16 cellular contexts compared by ENCODE assay signal in the genomic region with DNA sequence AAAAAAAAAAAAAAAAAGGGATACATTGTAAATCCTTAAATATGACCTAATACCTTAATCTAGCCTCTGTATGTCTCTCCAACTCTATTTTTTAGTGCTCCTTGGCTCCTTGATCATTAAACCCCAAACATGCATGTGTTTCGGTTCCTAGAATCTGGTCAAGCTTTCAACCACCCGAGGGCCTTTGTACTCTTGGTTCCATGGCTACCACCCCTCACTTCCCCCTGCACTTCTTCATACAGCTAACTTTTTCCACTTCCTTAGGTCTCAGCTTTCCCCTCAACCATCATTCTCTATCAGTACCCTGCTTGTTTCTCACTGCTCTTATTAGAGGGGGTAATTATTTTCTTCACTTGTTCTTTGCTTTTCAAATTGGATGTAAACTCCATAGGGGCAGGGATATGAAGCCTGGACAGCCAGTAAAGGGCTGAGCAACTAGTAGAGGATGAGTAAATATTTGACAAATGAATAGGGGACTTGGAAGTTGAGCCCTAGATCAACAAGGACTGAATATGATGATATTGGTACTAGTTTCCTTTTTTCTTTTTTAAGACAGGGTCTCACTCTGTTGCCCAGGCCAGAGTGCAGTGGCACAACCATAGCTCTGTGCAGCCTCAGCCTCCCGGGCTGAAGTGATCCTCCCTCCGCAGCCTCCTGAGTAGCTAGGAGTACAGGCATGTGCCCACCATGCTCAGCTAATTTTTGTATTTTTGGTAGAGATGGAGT. TPM values are rescaled to one million over a fixed set of nuclear protein-coding genes. Genes with fewer than 3 reads are reported as not detected.
DNase-seq lines count a peak whose midpoint lies in the region; ATAC-seq lines count a peak whose summit lies in the region.
"Had no signal": no experiment of that assay in that cellular context is flagged by ENCODE, and none has a peak within 500 bp of the region (broad histone marks: within the 10 kb centered on the region; RNA-seq: fewer than 3 reads in every experiment).

No MANE protein-coding gene starts in this region.

- H3K9me3 Mint-ChIP-seq in activated T-helper 1 cell treated with anti-CD3 and anti-CD28 coated beads, Interleukin-12 subunit alpha, Interleukin-12 subunit beta, Interleukin-2, Interleukin-4 antibody, amounts not matched to agents 30 ng/mL and 10 ng/mL and 1 ng/mL, durations not matched to agents 14 hours and 24 hours and 36 hours, result peaks cover 6% of the 10 kb centered on the region
- peaks cover 7 to 15% of the 10 kb centered on the region in 2 donors for H3K9me3 Mint-ChIP-seq in stimulated activated naive CD8-positive, alpha-beta T cell treated with anti-CD3 and anti-CD28 coated beads, Interleukin-15, amount 100 ng/mL, for 72 hours
- H3K9me3 Mint-ChIP-seq: H9 had no signal

- ATAC-seq in GM21786 (IDR thresholded peaks at IDR 0.05; ENCODE audit: unreplicated experiment) (peak; percentile 17), GM21526 (IDR thresholded peaks at IDR 0.05; ENCODE audit: low FRiP score, unreplicated experiment) (no peak)
- peak; percentile 44 for ATAC-seq in stimulated activated naive CD8-positive, alpha-beta T cell treated with anti-CD3 and anti-CD28 coated beads, Interleukin-15, amount 100 ng/mL, for 72 hours

- peak overlapping the region; percentile 78 for H3K27ac Mint-ChIP-seq in activated T-helper 1 cell treated with anti-CD3 and anti-CD28 coated beads, Interleukin-12 subunit alpha, Interleukin-12 subunit beta, Interleukin-2, Interleukin-4 antibody, amounts not matched to agents 30 ng/mL and 10 ng/mL and 1 ng/mL, durations not matched to agents 14 hours and 24 hours and 36 hours
- peak overlapping the region; percentile 84 to 97 for H3K27ac Mint-ChIP-seq in stimulated activated naive CD8-positive, alpha-beta T cell treated with anti-CD3 and anti-CD28 coated beads, Interleukin-15, amount 100 ng/mL, for 72 hours
- H3K27ac Mint-ChIP-seq: H9 had no signal

- H3K4me1 Mint-ChIP-seq in activated T-helper 1 cell treated with anti-CD3 and anti-CD28 coated beads, Interleukin-12 subunit alpha, Interleukin-12 subunit beta, Interleukin-2, Interleukin-4 antibody, amounts not matched to agents 30 ng/mL and 10 ng/mL and 1 ng/mL, durations not matched to agents 14 hours and 24 hours and 36 hours (ENCODE audit: low read depth), result peaks cover 51% of the 10 kb centered on the region
- H3K4me1 Mint-ChIP-seq in stimulated activated naive CD8-positive, alpha-beta T cell treated with anti-CD3 and anti-CD28 coated beads, Interleukin-15, amount 100 ng/mL, for 72 hours, result peaks cover 67% of the 10 kb centered on the region

- intact Hi-C loops in activated T-helper 1 cell treated with anti-CD3 and anti-CD28 coated beads, Interleukin-12 subunit alpha, Interleukin-12 subunit beta, Interleukin-2, Interleukin-4 antibody, amounts not matched to agents 30 ng/mL and 10 ng/mL and 1 ng/mL, durations not matched to agents 14 hours and 24 hours and 36 hours (cut with micrococcal nuclease), result loop anchor here (10.0 kb wide), 5 partner anchors 267 to 993 kb away; partner anchors contain the start of genes AKR1E2 and RBM17

- no peak overlapping the region for H3K4me3 Mint-ChIP-seq in activated T-helper 1 cell treated with anti-CD3 and anti-CD28 coated beads, Interleukin-12 subunit alpha, Interleukin-12 subunit beta, Interleukin-2, Interleukin-4 antibody, amounts not matched to agents 30 ng/mL and 10 ng/mL and 1 ng/mL, durations not matched to agents 14 hours and 24 hours and 36 hours
- H3K4me3 Mint-ChIP-seq in stimulated activated naive CD8-positive, alpha-beta T cell treated with anti-CD3 and anti-CD28 coated beads, Interleukin-15, amount 100 ng/mL, for 72 hours, result peak overlapping the region; percentile 71 to 78
- H3K4me3 Mint-ChIP-seq: H9 had no signal

- no peaks in the 10 kb centered on the region for H3K27me3 Mint-ChIP-seq in activated T-helper 1 cell treated with anti-CD3 and anti-CD28 coated beads, Interleukin-12 subunit alpha, Interleukin-12 subunit beta, Interleukin-2, Interleukin-4 antibody, amounts not matched to agents 30 ng/mL and 10 ng/mL and 1 ng/mL, durations not matched to agents 14 hours and 24 hours and 36 hours (ENCODE audit: insufficient read depth)
- no peaks in the 10 kb centered on the region for H3K27me3 Mint-ChIP-seq in stimulated activated naive CD8-positive, alpha-beta T cell treated with anti-CD3 and anti-CD28 coated beads, Interleukin-15, amount 100 ng/mL, for 72 hours

- peak in 2 of 3 donors; percentile 8 to 17 for DNase-seq in stimulated activated CD4-positive, alpha-beta T cell treated with anti-CD3 and anti-CD28 coated beads, Interleukin-12 subunit alpha, Interleukin-12 subunit beta, amount 100 ng/mL, for 48 hours (ENCODE audit: low read depth in 2 of 3, low spot score in 1 of 3)
- DNase-seq in stimulated activated CD4-positive, alpha-beta T cell treated with anti-CD3 and anti-CD28 coated beads, Interleukin-4, amount 100 ng/mL, for 4 hours, result no peak
- no peak for DNase-seq in activated T-helper 1 cell treated with anti-CD3 and anti-CD28 coated beads, Interleukin-12 subunit alpha, Interleukin-12 subunit beta, Interleukin-2, Interleukin-4 antibody, amounts not matched to agents 30 ng/mL and 10 ng/mL and 1 ng/mL, durations not matched to agents 14 hours and 24 hours and 36 hours (ENCODE audit: low spot score)
- DNase-seq in stimulated activated naive CD8-positive, alpha-beta T cell treated with anti-CD3 and anti-CD28 coated beads, Interleukin-15, amount 100 ng/mL, for 72 hours, result peak in 1 of 2 donors; percentile 64
- DNase-seq in NCI-H146 (lab: John Stamatoyannopoulos, UW) (no peak), retina (no peak)
- DNase-seq: activated CD4-positive, alpha-beta T cell treated with anti-CD3 and anti-CD28 coated beads, Interleukin-2, amount 50 U/mL, for 1 hour; amniotic stem cell; dermis blood vessel endothelial cell; H9; immature natural killer cell; midbrain; NCI-H1436; NCI-H774 had no signal

- peaks cover 13% of the 10 kb centered on the region for H3K36me3 Mint-ChIP-seq in activated T-helper 1 cell treated with anti-CD3 and anti-CD28 coated beads, Interleukin-12 subunit alpha, Interleukin-12 subunit beta, Interleukin-2, Interleukin-4 antibody, amounts not matched to agents 30 ng/mL and 10 ng/mL and 1 ng/mL, durations not matched to agents 14 hours and 24 hours and 36 hours (ENCODE audit: low read depth)
- H3K36me3 Mint-ChIP-seq: immature natural killer cell had no signal

RNA-seq across cellular contexts. Expression of gene GDI2, which starts 4.3 kb away (rescaled TPM):
- total RNA-seq in activated T-helper 1 cell treated with anti-CD3 and anti-CD28 coated beads, Interleukin-12 subunit alpha, Interleukin-12 subunit beta, Interleukin-2, Interleukin-4 antibody, amounts not matched to agents 30 ng/mL and 10 ng/mL and 1 ng/mL, durations not matched to agents 14 hours and 24 hours and 36 hours, result 288 and 290 TPM in 2 replicates

Comparison
In these comparisons a context has a peak if more than half of its experiments do, and no peak if none do; other contexts are left out.
1. DNase-seq: peak in stimulated activated CD4-positive, alpha-beta T cell treated with anti-CD3 and anti-CD28 coated beads, Interleukin-12 subunit alpha, Interleukin-12 subunit beta, amount 100 ng/mL, for 48 hours (2 of 3); none in stimulated activated CD4-positive, alpha-beta T cell treated with anti-CD3 and anti-CD28 coated beads, Interleukin-4, amount 100 ng/mL, for 4 hours (0 of 2), activated T-helper 1 cell treated with anti-CD3 and anti-CD28 coated beads, Interleukin-12 subunit alpha, Interleukin-12 subunit beta, Interleukin-2, Interleukin-4 antibody, amounts not matched to agents 30 ng/mL and 10 ng/mL and 1 ng/mL, durations not matched to agents 14 hours and 24 hours and 36 hours (single experiment), NCI-H146 (single experiment) and retina (single experiment).